ENCODE assay signal across 19 cellular contexts in genomic region chr4:185167205-185167604, GRCh38. TPM values are rescaled to one million over a fixed set of nuclear protein-coding genes. Genes with fewer than 3 reads are reported as not detected.
DNase-seq lines count a peak whose midpoint lies in the region; ATAC-seq and TF ChIP-seq lines count a peak whose summit lies in the region.
"Had no signal": no experiment of that assay in that cellular context is flagged by ENCODE, and none has a peak within 500 bp of the region (broad histone marks: within the 10 kb centered on the region; RNA-seq: fewer than 3 reads in every experiment).

No MANE protein-coding gene starts in this region.

- H3K9me3 Mint-ChIP-seq in stimulated activated naive B cell treated with anti-CD40 and anti-IgM and Interleukin-4, amounts not matched to agents 10 μg/mL and 1 μg/mL and 100 μg/mL, for 72 hours = no peaks in the 10 kb centered on the region
- H3K9me3 Mint-ChIP-seq: CD8-positive, alpha-beta memory T cell had no signal

- ATAC-seq in stimulated activated naive B cell treated with anti-CD40 and anti-IgM and Interleukin-4, amounts not matched to agents 10 μg/mL and 1 μg/mL and 100 μg/mL, for 72 hours (replicated peaks) = no peak
- ATAC-seq: HepG2 had no signal

- in situ Hi-C loops in SK-MEL-5 (cut with HindIII; ENCODE audit: low pct_unique_long_range_greater_than_20kb, low sequenced_read_pairs) = no loop called here

- H3K27me3 Mint-ChIP-seq in stimulated activated naive B cell treated with anti-CD40 and anti-IgM and Interleukin-4, amounts not matched to agents 10 μg/mL and 1 μg/mL and 100 μg/mL, for 72 hours = no peaks in the 10 kb centered on the region
- H3K27me3 Mint-ChIP-seq: CD8-positive, alpha-beta memory T cell had no signal

- H3K4me3 Mint-ChIP-seq in stimulated activated naive B cell treated with anti-CD40 and anti-IgM and Interleukin-4, amounts not matched to agents 10 μg/mL and 1 μg/mL and 100 μg/mL, for 72 hours = no peak overlapping the region
- H3K4me3 Mint-ChIP-seq: CD8-positive, alpha-beta memory T cell had no signal

- H3K4me1 Mint-ChIP-seq in stimulated activated naive B cell treated with anti-CD40 and anti-IgM and Interleukin-4, amounts not matched to agents 10 μg/mL and 1 μg/mL and 100 μg/mL, for 72 hours = peaks cover 17 to 29% of the 10 kb centered on the region in 2 donors

- no peak for TF ChIP-seq POLR2A in erythroblast (IDR thresholded peaks at IDR 0.05; ENCODE audit: low read length)

- peak; percentile 13 for DNase-seq in HT1080 (ENCODE audit: low read depth)
- DNase-seq in SK-MEL-5 (ENCODE audit: low read depth, low spot score) = peak; percentile 28
- peak; percentile 48 to 53 for DNase-seq in erythroblast (lab: John Stamatoyannopoulos, UW)
- peak; percentile 19 for DNase-seq in renal cortical epithelial cell (ENCODE audit: low read depth)
- no peak for DNase-seq in SIG-M5 (lab: John Stamatoyannopoulos, UW)
- no peak for DNase-seq in stimulated activated naive B cell treated with anti-CD40 and anti-IgM and Interleukin-4, amounts not matched to agents 10 μg/mL and 1 μg/mL and 100 μg/mL, for 72 hours
- no peak for DNase-seq in NCI-H1694 treated with DMSO at 0.1 percent for 48 hours (lab: John Stamatoyannopoulos, UW)
- DNase-seq: CD8-positive, alpha-beta memory T cell; DMS79; KG1; NCI-H1092 treated with DMSO at 0.1 percent for 48 hours; NCI-H146; NCI-H2081; NCI-H2171 treated with DMSO at 0.1 percent for 48 hours; NCI-H446 treated with DMSO at 0.1 percent for 48 hours; NCI-H69; OCI-M1; SHP77 treated with DMSO at 0.1 percent for 48 hours had no signal

- no peak overlapping the region for H3K27ac Mint-ChIP-seq in stimulated activated naive B cell treated with anti-CD40 and anti-IgM and Interleukin-4, amounts not matched to agents 10 μg/mL and 1 μg/mL and 100 μg/mL, for 72 hours
- H3K27ac Mint-ChIP-seq: CD8-positive, alpha-beta memory T cell had no signal

- peaks cover 17 to 30% of the 10 kb centered on the region in 2 donors for H3K36me3 Mint-ChIP-seq in stimulated activated naive B cell treated with anti-CD40 and anti-IgM and Interleukin-4, amounts not matched to agents 10 μg/mL and 1 μg/mL and 100 μg/mL, for 72 hours

RNA-seq across cellular contexts. Expression of gene SLC25A4, which starts 24.1 kb away (rescaled TPM):
- 27.2 and 33.9 TPM in 2 replicates for total RNA-seq in HT1080 (2014; rRNA removed; shearing (Covaris generic))
- polyA plus RNA-seq in HT1080 (2015; cell fraction: cytosol; rRNA removed) = 17.3 and 18.7 TPM in 2 replicates
- 15.3 and 15.5 TPM in 2 replicates for polyA plus RNA-seq in HT1080 (2015; cell fraction: nucleus; rRNA removed)
- 93.7 and 95.1 TPM in 2 replicates for total RNA-seq in SK-MEL-5 (2014; rRNA removed; shearing (Covaris generic))
- 70.4 and 72.4 TPM in 2 replicates for polyA plus RNA-seq in SK-MEL-5 (2015; cell fraction: cytosol; rRNA removed)
- polyA plus RNA-seq in SK-MEL-5 (2015; cell fraction: nucleus; rRNA removed) = 70.8 and 73.5 TPM in 2 replicates
- total RNA-seq in renal cortical epithelial cell = 25.7 and 30.9 TPM in 2 replicates

RNA-seq across cellular contexts. Expression of gene CFAP97, which starts 36.6 kb away (rescaled TPM):
- 28.7 and 29.7 TPM in 2 replicates for total RNA-seq in HT1080 (2014; rRNA removed; shearing (Covaris generic))
- polyA plus RNA-seq in HT1080 (2015; cell fraction: cytosol; rRNA removed) = 38.1 and 52.5 TPM in 2 replicates
- 25.2 and 25.8 TPM in 2 replicates for polyA plus RNA-seq in HT1080 (2015; cell fraction: nucleus; rRNA removed)
- 73.5 and 74.9 TPM in 2 replicates for total RNA-seq in SK-MEL-5 (2014; rRNA removed; shearing (Covaris generic))
- 37.6 and 44.8 TPM in 2 replicates for polyA plus RNA-seq in SK-MEL-5 (2015; cell fraction: cytosol; rRNA removed)
- 27.8 TPM in 2 replicates for polyA plus RNA-seq in SK-MEL-5 (2015; cell fraction: nucleus; rRNA removed)
- 37.7 and 38.9 TPM in 2 replicates for total RNA-seq in renal cortical epithelial cell

RNA-seq across cellular contexts. Expression of gene SNX25, which starts 42.2 kb away (rescaled TPM):
- 20.8 and 24.6 TPM in 2 replicates for total RNA-seq in HT1080 (2014; rRNA removed; shearing (Covaris generic))
- 20.9 and 24.0 TPM in 2 replicates for polyA plus RNA-seq in HT1080 (2015; cell fraction: cytosol; rRNA removed)
- polyA plus RNA-seq in HT1080 (2015; cell fraction: nucleus; rRNA removed) = 17.3 and 18.4 TPM in 2 replicates
- 57.8 and 59.0 TPM in 2 replicates for total RNA-seq in SK-MEL-5 (2014; rRNA removed; shearing (Covaris generic))
- polyA plus RNA-seq in SK-MEL-5 (2015; cell fraction: cytosol; rRNA removed) = 24.3 and 33.5 TPM in 2 replicates
- polyA plus RNA-seq in SK-MEL-5 (2015; cell fraction: nucleus; rRNA removed) = 28.5 and 29.9 TPM in 2 replicates
- 33.2 and 40.3 TPM in 2 replicates for total RNA-seq in renal cortical epithelial cell

Comparison
In these comparisons a context has a peak if more than half of its experiments do, and no peak if none do; other contexts are left out.
1. DNase-seq: peak in HT1080 (single experiment), SK-MEL-5 (single experiment), erythroblast (2 of 2) and renal cortical epithelial cell (single experiment); none in SIG-M5 (single experiment), stimulated activated naive B cell treated with anti-CD40 and anti-IgM and Interleukin-4, amounts not matched to agents 10 μg/mL and 1 μg/mL and 100 μg/mL, for 72 hours (single experiment) and NCI-H1694 treated with DMSO at 0.1 percent for 48 hours (single experiment).